ENCODE assay signal across 9 cellular contexts in the genomic region with DNA sequence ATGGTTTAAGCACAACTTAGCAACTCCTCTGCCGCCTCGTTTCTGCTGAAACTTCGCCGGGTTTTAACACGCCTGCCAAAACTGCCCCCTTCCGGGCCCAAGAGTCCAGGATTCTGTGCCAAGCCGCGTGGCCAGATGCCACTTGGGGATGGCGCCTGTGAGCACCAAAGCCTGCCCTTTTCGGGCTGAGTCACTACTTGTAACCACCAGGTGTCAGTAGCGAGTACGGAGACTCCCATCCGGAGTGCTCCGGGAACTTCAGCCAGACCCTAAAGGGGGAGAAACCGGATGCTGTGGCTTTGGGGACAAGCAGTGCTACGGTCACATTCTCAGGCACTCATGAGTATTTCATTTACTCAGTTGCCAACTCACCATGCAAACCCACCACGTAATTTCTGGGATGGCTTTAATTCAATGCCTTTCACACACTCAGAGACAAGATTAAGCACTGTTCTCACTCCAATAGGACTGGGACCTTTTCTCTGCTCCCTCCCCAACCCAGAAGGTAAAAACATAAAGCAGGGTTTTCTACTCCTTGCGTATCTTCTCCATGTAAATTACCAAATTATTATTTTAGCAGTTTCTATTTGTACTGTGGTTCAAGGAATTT. TPM values are rescaled to one million over a fixed set of nuclear protein-coding genes. Genes with fewer than 3 reads are reported as not detected.
DNase-seq lines count a peak whose midpoint lies in the region; ATAC-seq lines count a peak whose summit lies in the region.
"Had no signal": no experiment of that assay in that cellular context is flagged by ENCODE, and none has a peak within 500 bp of the region (broad histone marks: within the 10 kb centered on the region; RNA-seq: fewer than 3 reads in every experiment).

No MANE protein-coding gene starts in this region.

- peak; percentile 24 for DNase-seq in COLO668 (lab: John Stamatoyannopoulos, UW; ENCODE audit: unreplicated experiment)
- DNase-seq in HS-27A (ENCODE audit: low read depth) = peak; percentile 91
- DNase-seq in SJCRH30 = peak; percentile 82 to 94
- DNase-seq in activated naive CD4-positive, alpha-beta T cell treated with anti-CD3 and anti-CD28 coated beads, Interleukin-2, amount 50 U/mL, for 16 hours = peak; percentile 45
- DNase-seq in Right ventricle myocardium inferior (ENCODE audit: missing footprints) = peak; percentile 87
- DNase-seq in pons (ENCODE audit: low spot score) = peak; percentile 98
- peak; percentile 91 to 94 for DNase-seq in aorta

- no peaks in the 10 kb centered on the region for H3K9me3 ChIP-seq in SJCRH30 (replicated peaks)
- no peaks in the 10 kb centered on the region for H3K9me3 ChIP-seq in aorta (ENCODE audit: control insufficient read depth, low read length)

- H3K27me3 ChIP-seq in SJCRH30 (no peaks in the 10 kb centered on the region), aorta (ENCODE audit: control insufficient read depth in 1 of 2, insufficient read depth in 2 of 2, low read length in 1 of 2) (no peaks in the 10 kb centered on the region)

- H3K27ac ChIP-seq in SJCRH30 (no peak overlapping the region), aorta (ENCODE audit: low read depth in 1 of 2, low read length in 2 of 2) (peak overlapping the region in 1 of 2 donors; percentile 44)
- H3K27ac ChIP-seq: epithelial cell of prostate had no signal

- peak; percentile 68 for ATAC-seq in GM19438 (IDR thresholded peaks at IDR 0.05; ENCODE audit: low read depth, unreplicated experiment)
- ATAC-seq in Right ventricle myocardium inferior = peak; percentile 56
- peak; percentile 73 for ATAC-seq in aorta (ENCODE audit: low FRiP score)

- no peaks in the 10 kb centered on the region for H3K4me1 ChIP-seq in SJCRH30
- no peaks in the 10 kb centered on the region for H3K4me1 ChIP-seq in aorta (ENCODE audit: control insufficient read depth in 1 of 2, insufficient read depth in 2 of 2, low read length in 2 of 2)

- intact Hi-C loops in Right ventricle myocardium inferior (cut with DNase I) (no loop called here), aorta (cut with DNase I) (no loop called here)

- H3K4me3 ChIP-seq in SJCRH30 (no peak overlapping the region), aorta (ENCODE audit: low read length in 2 of 2) (no peak overlapping the region)

- H3K36me3 ChIP-seq in SJCRH30 = no peaks in the 10 kb centered on the region
- H3K36me3 ChIP-seq in aorta (ENCODE audit: control insufficient read depth in 1 of 2, insufficient read depth in 2 of 2, low read length in 1 of 2) = peaks cover under 1 to 5% of the 10 kb centered on the region in 2 donors

- 3% methylated on average over 18 of the region's 18 CpGs for WGBS in aorta, 2 donors

RNA-seq across cellular contexts. Expression of a gene that starts 7.7 kb away (rescaled TPM):
- total RNA-seq in SJCRH30 (2014; rRNA removed; shearing (Covaris generic)) = 7.2 and 7.9 TPM in 2 replicates
- 198 TPM for total RNA-seq in Right ventricle myocardium inferior
- 100 to 1,000 TPM; 113 to 226 TPM for total RNA-seq in aorta
- 100 to 1,000 TPM in 1 of 2 donors, 10 to 100 TPM in 1; 87.8 to 154 TPM for polyA plus RNA-seq in aorta

Comparison
In these comparisons a context has a peak if more than half of its experiments do, and no peak if none do; other contexts are left out.
1. DNase-seq: peak in every context shown above with its lines; median percentile 98 in pons; 92 in aorta; 91 in HS-27A; 88 in SJCRH30; 87 in Right ventricle myocardium inferior; 45 in activated naive CD4-positive, alpha-beta T cell treated with anti-CD3 and anti-CD28 coated beads, Interleukin-2, amount 50 U/mL, for 16 hours; 24 in COLO668.
2. RNA of a gene that starts 7.7 kb away (total RNA-seq): 113 to 226 TPM in aorta and 198 TPM in Right ventricle myocardium inferior (single experiment); 7.2 to 7.9 TPM in SJCRH30; every median in the first group is over 10 times any median in the second.
3. Peak in every context shown above with its lines, with median percentiles within 50 percentile points of each other: ATAC-seq.